In genomic region chr1:232890340-232890953, GRCh38 we compare ENCODE assay signal across 27 cellular contexts. TPM values are rescaled to one million over a fixed set of nuclear protein-coding genes. Genes with fewer than 3 reads are reported as not detected.
DNase-seq lines count a peak whose midpoint lies in the region; ATAC-seq and TF ChIP-seq lines count a peak whose summit lies in the region.
"Had no signal": no experiment of that assay in that cellular context is flagged by ENCODE, and none has a peak within 500 bp of the region (broad histone marks: within the 10 kb centered on the region; RNA-seq: fewer than 3 reads in every experiment).

No MANE protein-coding gene starts in this region.

- TF ChIP-seq POLR2A in GM18505 (IDR thresholded peaks at IDR 0.05; ENCODE audit: borderline replicate concordance, extremely low read depth, insufficient read depth, insufficient read length) (no peak), erythroblast (IDR thresholded peaks at IDR 0.05; ENCODE audit: low read length) (no peak)

- no peak for TF ChIP-seq CTCF in choroid plexus epithelial cell (conservative IDR thresholded peaks at IDR 0.05; ENCODE audit: low read depth, low read length)
- TF ChIP-seq CTCF in osteocyte (IDR thresholded peaks at IDR 0.05) = no peak

- H3K4me3 Mint-ChIP-seq in osteocyte (ENCODE audit: unreplicated experiment) = no peak overlapping the region
- H3K4me3 Mint-ChIP-seq: activated CD8-positive, alpha-beta memory T cell treated with anti-CD3 and anti-CD28 coated beads, Interleukin-2, amount 10 ng/mL, durations not matched to agents 7 days and 5 days; activated naive CD4-positive, alpha-beta T cell treated with anti-CD3 and anti-CD28 coated beads, Interleukin-2, amount 50 U/mL, for 24 hours; activated T-helper 1 cell treated with anti-CD3 and anti-CD28 coated beads, Interleukin-12 subunit alpha, Interleukin-12 subunit beta, Interleukin-2, Interleukin-4 antibody, amounts not matched to agents 30 ng/mL and 10 ng/mL and 1 ng/mL, durations not matched to agents 14 hours and 24 hours and 36 hours; CD4-positive, alpha-beta memory T cell; naive B cell; T-cell had no signal

- H3K36me3 Mint-ChIP-seq in osteocyte (ENCODE audit: unreplicated experiment) = no peaks in the 10 kb centered on the region
- H3K36me3 Mint-ChIP-seq: activated naive CD4-positive, alpha-beta T cell treated with anti-CD3 and anti-CD28 coated beads, Interleukin-2, amount 50 U/mL, for 24 hours; CD4-positive, alpha-beta memory T cell; naive B cell had no signal

- DNase-seq in Daoy (ENCODE audit: low read depth) = peak; percentile 17
- peak; percentile 75 for DNase-seq in M059J (ENCODE audit: low read depth)
- peak; percentile 13 for DNase-seq in choroid plexus epithelial cell (ENCODE audit: low read depth)
- no peak for DNase-seq in osteocyte (ENCODE audit: extremely low spot score, unreplicated experiment)
- no peak for DNase-seq in erythroblast (lab: John Stamatoyannopoulos, UW)
- DNase-seq in NCI-H345 (lab: John Stamatoyannopoulos, UW) = no peak
- DNase-seq: activated CD4-positive, alpha-beta T cell treated with anti-CD3 and anti-CD28 coated beads for 48 hours; activated CD8-positive, alpha-beta memory T cell treated with anti-CD3 and anti-CD28 coated beads, Interleukin-2, amount 10 ng/mL, durations not matched to agents 7 days and 5 days; body of pancreas; CD4-positive, alpha-beta memory T cell; effector memory CD4-positive, alpha-beta T cell; GDM1; naive B cell; NCI-H1436 treated with DMSO at 0.1 percent for 48 hours; NCI-H2171 treated with DMSO at 0.1 percent for 48 hours; NCI-H774; pancreas; Right ventricle myocardium superior; stimulated activated CD4-positive, alpha-beta T cell treated with anti-CD3 and anti-CD28 coated beads, Interleukin-1b, Interleukin-23, amount 100 ng/mL, for 48 hours; T-cell; testis; uterus had no signal

- peak overlapping the region; percentile 51 for H3K27ac Mint-ChIP-seq in osteocyte (ENCODE audit: unreplicated experiment)
- H3K27ac Mint-ChIP-seq: activated CD8-positive, alpha-beta memory T cell treated with anti-CD3 and anti-CD28 coated beads, Interleukin-2, amount 10 ng/mL, durations not matched to agents 7 days and 5 days; activated naive CD4-positive, alpha-beta T cell treated with anti-CD3 and anti-CD28 coated beads, Interleukin-2, amount 50 U/mL, for 24 hours; activated T-helper 1 cell treated with anti-CD3 and anti-CD28 coated beads, Interleukin-12 subunit alpha, Interleukin-12 subunit beta, Interleukin-2, Interleukin-4 antibody, amounts not matched to agents 30 ng/mL and 10 ng/mL and 1 ng/mL, durations not matched to agents 14 hours and 24 hours and 36 hours; CD4-positive, alpha-beta memory T cell; naive B cell; T-cell had no signal

- H3K4me1 Mint-ChIP-seq in osteocyte (ENCODE audit: unreplicated experiment) = peaks cover 15% of the 10 kb centered on the region
- H3K4me1 Mint-ChIP-seq: naive B cell had no signal

- no peak overlapping the region for H3K4me3 ChIP-seq in choroid plexus epithelial cell (ENCODE audit: low read depth, low read length)
- H3K4me3 ChIP-seq: body of pancreas, gastroesophageal sphincter, pancreas, testis, uterus had no signal

- peaks cover 11% of the 10 kb centered on the region for H3K9me3 Mint-ChIP-seq in osteocyte (ENCODE audit: unreplicated experiment)

- no peak for ATAC-seq in GM18505 (IDR thresholded peaks at IDR 0.05; ENCODE audit: unreplicated experiment)
- ATAC-seq: activated CD8-positive, alpha-beta memory T cell treated with anti-CD3 and anti-CD28 coated beads, Interleukin-2, amount 10 ng/mL, durations not matched to agents 7 days and 5 days; body of pancreas; esophagus mucosa; gastroesophageal sphincter; T-cell had no signal

- H3K27me3 Mint-ChIP-seq in osteocyte (ENCODE audit: unreplicated experiment) = peaks cover 10% of the 10 kb centered on the region
- H3K27me3 Mint-ChIP-seq: activated naive CD4-positive, alpha-beta T cell treated with anti-CD3 and anti-CD28 coated beads, Interleukin-2, amount 50 U/mL, for 24 hours had no signal

RNA-seq across cellular contexts. Expression of gene NTPCR, which starts 60.0 kb away (rescaled TPM):
- 31.0 and 60.5 TPM in 2 replicates for total RNA-seq in Daoy (2014; rRNA removed; shearing (Covaris generic))
- total RNA-seq in M059J (2014; rRNA removed; shearing (Covaris generic)) = 67.2 and 92.3 TPM in 2 replicates
- total RNA-seq in osteocyte = 28.3 and 29.6 TPM in 2 replicates

Comparison
In these comparisons a context has a peak if more than half of its experiments do, and no peak if none do; other contexts are left out.
1. DNase-seq: peak in Daoy (single experiment), M059J (single experiment) and choroid plexus epithelial cell (single experiment); none in osteocyte (single experiment), erythroblast (0 of 2) and NCI-H345 (single experiment).